ENCODE assay signal across 8 cellular contexts in the genomic region with DNA sequence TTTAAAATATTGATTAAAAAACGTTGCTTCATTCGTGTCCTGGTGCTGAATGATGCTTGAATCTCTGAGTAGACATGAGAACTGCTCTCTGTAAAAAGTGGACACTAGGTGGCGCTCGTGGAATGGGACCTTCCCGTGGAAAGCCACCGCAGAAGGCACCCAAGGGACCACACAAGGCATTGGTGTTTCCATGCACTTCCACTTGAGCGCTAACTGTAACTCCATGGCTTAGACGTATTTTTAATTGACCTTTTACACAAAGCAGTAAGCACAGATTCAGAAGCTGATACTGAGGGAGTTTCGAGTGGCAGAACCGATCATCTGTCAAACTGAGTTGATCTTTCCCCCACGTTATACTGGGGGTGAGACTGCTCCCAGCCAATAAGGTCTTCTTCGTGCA.
DNase-seq lines count a peak whose midpoint lies in the region; ATAC-seq, FAIRE-seq and TF ChIP-seq lines count a peak whose summit lies in the region.

No MANE protein-coding gene starts in this region.

- intact Hi-C loops in Right ventricle myocardium superior (cut with DNase I) = loop anchor here (2.0 kb wide), 1 partner anchor 380 kb away; no protein-coding TSS in a partner anchor

- H3K9me2 ChIP-seq in SU-DHL-6 (replicated peaks; ENCODE audit: insufficient read depth, low read length) = no peaks in the 10 kb centered on the region

- H3K27ac ChIP-seq in SU-DHL-6 (ENCODE audit: low read depth, low read length) = no peak overlapping the region

- H3K36me3 Mint-ChIP-seq in activated naive CD4-positive, alpha-beta T cell treated with anti-CD3 and anti-CD28 coated beads, Interleukin-2, amount 50 U/mL, for 72 hours = peaks cover 59% of the 10 kb centered on the region in 2 donors

- DNase-seq in ELF-1 (ENCODE audit: low read depth, low spot score) = peak; percentile 56
- peak; percentile 65 for DNase-seq in H7
- peak; percentile 84 for DNase-seq in NB4 (ENCODE audit: low read depth)
- DNase-seq in activated naive CD4-positive, alpha-beta T cell treated with anti-CD3 and anti-CD28 coated beads, Interleukin-2, amount 50 U/mL, for 72 hours (ENCODE audit: low spot score in 2 of 2) = peak in 1 of 2 donors; percentile 86
- peak; percentile 77 for DNase-seq in Right ventricle myocardium superior
- peak; percentile 71 for DNase-seq in retina
- DNase-seq in RCC 7860 (ENCODE audit: low spot score) = no peak

- no peak overlapping the region for H3K4me3 ChIP-seq in H7 (ENCODE audit: insufficient read depth, low read depth, low read length)
- H3K4me3 ChIP-seq in NB4 (ENCODE audit: low read depth, low read length) = no peak overlapping the region
- H3K4me3 ChIP-seq in SU-DHL-6 (ENCODE audit: insufficient read depth, low read length, poor library complexity, severe bottlenecking) = no peak overlapping the region

- H3F3A ChIP-seq in SU-DHL-6 (ENCODE audit: insufficient read depth) = no peaks in the 10 kb centered on the region

- H4K20me1 ChIP-seq in SU-DHL-6 (ENCODE audit: low read depth, low read length) = no peaks in the 10 kb centered on the region

- H3K9ac ChIP-seq in SU-DHL-6 (ENCODE audit: low read length) = no peak overlapping the region

- H3K9me3 ChIP-seq in SU-DHL-6 (ENCODE audit: insufficient read depth, low read length) = no peaks in the 10 kb centered on the region

- H3K36me3 ChIP-seq in H7 (replicated peaks; ENCODE audit: control insufficient read depth, insufficient read depth, low read length) = no peaks in the 10 kb centered on the region
- no peaks in the 10 kb centered on the region for H3K36me3 ChIP-seq in SU-DHL-6 (ENCODE audit: low read length)

- peaks cover 0 to 3% of the 10 kb centered on the region in 2 donors for H3K9me3 Mint-ChIP-seq in activated naive CD4-positive, alpha-beta T cell treated with anti-CD3 and anti-CD28 coated beads, Interleukin-2, amount 50 U/mL, for 72 hours

- peak overlapping the region in 1 of 2 donors; percentile 61 for H3K27ac Mint-ChIP-seq in activated naive CD4-positive, alpha-beta T cell treated with anti-CD3 and anti-CD28 coated beads, Interleukin-2, amount 50 U/mL, for 72 hours

- no peaks in the 10 kb centered on the region for H3K79me2 ChIP-seq in SU-DHL-6 (ENCODE audit: insufficient read depth, low read length)

- TF ChIP-seq POLR2A in NB4 (IDR thresholded peaks at IDR 0.05; ENCODE audit: extremely low read depth, insufficient read length) = no peak

- H3K4me2 ChIP-seq in SU-DHL-6 (ENCODE audit: low read depth, low read length, poor library complexity, severe bottlenecking) = no peak overlapping the region

- no peak overlapping the region for H2AFZ ChIP-seq in SU-DHL-6 (ENCODE audit: low read depth, low read length, severe bottlenecking)

- FAIRE-seq in RCC 7860 (lab: Jason Lieb, UNC) = no peak

- peak; percentile 15 to 40 for ATAC-seq in activated naive CD4-positive, alpha-beta T cell treated with anti-CD3 and anti-CD28 coated beads, Interleukin-2, amount 50 U/mL, for 72 hours
- peak; percentile 88 for ATAC-seq in Right ventricle myocardium superior (ENCODE audit: poor library complexity)

- TF ChIP-seq CTCF in NB4 (IDR thresholded peaks at IDR 0.05; ENCODE audit: low read depth, low read length) (peak; percentile 76), SU-DHL-6 (IDR thresholded peaks at IDR 0.05; ENCODE audit: insufficient read depth, low read length, poor library complexity, severe bottlenecking) (peak; percentile 90)

- H3K27me3 ChIP-seq in H7 (ENCODE audit: control insufficient read depth, insufficient read depth, low read length) = no peaks in the 10 kb centered on the region
- no peaks in the 10 kb centered on the region for H3K27me3 ChIP-seq in SU-DHL-6 (ENCODE audit: low read length)
